In the genomic region with DNA sequence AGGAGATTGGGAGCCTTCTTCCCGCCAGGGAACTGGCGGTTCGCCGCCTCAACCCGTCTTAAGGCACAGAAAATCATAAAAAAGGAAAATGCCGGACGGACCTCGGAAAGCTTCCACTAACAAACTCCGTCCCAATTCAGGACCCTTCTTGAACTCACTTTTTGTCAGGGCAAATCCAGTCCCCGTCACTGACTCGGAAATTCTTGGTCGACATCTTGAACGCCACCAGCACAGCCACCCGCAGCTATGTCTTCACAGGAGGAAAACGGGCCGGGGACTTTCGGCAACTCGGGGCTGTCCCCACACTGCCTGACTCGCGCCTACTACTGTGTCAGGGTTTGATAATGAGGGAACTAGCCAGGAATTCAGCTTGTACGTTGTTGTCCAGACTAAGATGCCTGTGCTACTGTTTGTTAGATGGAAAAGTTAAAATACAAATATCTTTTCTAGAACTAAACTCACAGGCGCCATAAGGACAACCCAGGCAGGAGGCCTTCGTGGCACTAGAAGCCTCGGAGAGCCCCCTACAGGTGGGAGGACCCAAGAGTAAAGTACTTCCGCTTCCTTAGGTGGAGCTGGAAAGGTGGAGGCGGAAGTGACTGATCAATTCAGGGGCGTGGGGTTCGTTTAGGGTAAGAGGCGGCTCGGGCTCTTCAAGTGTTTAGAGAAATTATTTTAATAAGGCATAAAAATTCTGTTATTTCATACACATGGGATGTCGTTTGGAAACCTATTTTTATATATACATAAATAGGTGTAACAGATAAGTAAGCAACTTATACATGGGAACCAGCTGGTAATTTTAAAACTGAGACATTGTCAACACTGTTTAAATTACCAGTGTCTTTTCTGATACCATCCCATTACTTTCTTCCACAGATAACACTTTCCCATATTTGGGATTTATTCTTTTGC, we compare ENCODE assay signal across 8 cellular contexts. TPM values are rescaled to one million over a fixed set of nuclear protein-coding genes. Genes with fewer than 3 reads are reported as not detected.
DNase-seq lines count a peak whose midpoint lies in the region; ATAC-seq and TF ChIP-seq lines count a peak whose summit lies in the region.

A gene with protein sequence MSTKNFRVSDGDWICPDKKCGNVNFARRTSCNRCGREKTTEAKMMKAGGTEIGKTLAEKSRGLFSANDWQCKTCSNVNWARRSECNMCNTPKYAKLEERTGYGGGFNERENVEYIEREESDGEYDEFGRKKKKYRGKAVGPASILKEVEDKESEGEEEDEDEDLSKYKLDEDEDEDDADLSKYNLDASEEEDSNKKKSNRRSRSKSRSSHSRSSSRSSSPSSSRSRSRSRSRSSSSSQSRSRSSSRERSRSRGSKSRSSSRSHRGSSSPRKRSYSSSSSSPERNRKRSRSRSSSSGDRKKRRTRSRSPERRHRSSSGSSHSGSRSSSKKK (minus strand): TSS at position 254 of the 915 bp plus-strand sequence. CDS start 40 bp downstream, at position 214.

- peak within 1 kb of the TSS; percentile 99 for H3K4me3 Mint-ChIP-seq in activated naive CD8-positive, alpha-beta T cell treated with anti-CD3 and anti-CD28 coated beads, Interleukin-2, amount 50 U/mL, for 24 hours
- H3K4me3 Mint-ChIP-seq in type B pancreatic cell, result peak within 1 kb of the TSS; percentile 99

- H2BK5ac ChIP-seq in trophoblast cell (ENCODE audit: low read depth, low read length, poor library complexity), result peak within 1 kb of the TSS; percentile 61

- H3K9me3 Mint-ChIP-seq in activated naive CD8-positive, alpha-beta T cell treated with anti-CD3 and anti-CD28 coated beads, Interleukin-2, amount 50 U/mL, for 24 hours, result no peaks in the 10 kb centered on the region
- no peaks in the 10 kb centered on the region for H3K9me3 Mint-ChIP-seq in type B pancreatic cell

- no peaks in the 10 kb centered on the region for H3K9me3 ChIP-seq in cardiac muscle cell (ENCODE audit: low read depth)
- H3K9me3 ChIP-seq in trophoblast cell (ENCODE audit: insufficient read depth, low read depth, low read length), result no peaks in the 10 kb centered on the region

- H2AK5ac ChIP-seq in trophoblast cell (ENCODE audit: low read length), result peak within 1 kb of the TSS; percentile 83

- H3K4me1 ChIP-seq in cardiac muscle cell (ENCODE audit: low read depth) (peaks cover 11% of the 10 kb centered on the region), trophoblast cell (ENCODE audit: control insufficient read depth in 1 of 2, insufficient read depth in 2 of 2, low read length in 2 of 2) (no peaks in the 10 kb centered on the region)

- peak; percentile 97 for DNase-seq in GM12865 (ENCODE audit: low read depth)
- DNase-seq in NCI-H128 (lab: John Stamatoyannopoulos, UW; ENCODE audit: unreplicated experiment), result peak; percentile 89
- peak; percentile 74 to 93 for DNase-seq in SW 1271 (lab: John Stamatoyannopoulos, UW)
- peak; percentile 87 for DNase-seq in activated naive CD8-positive, alpha-beta T cell treated with anti-CD3 and anti-CD28 coated beads, Interleukin-2, amount 50 U/mL, for 24 hours
- DNase-seq in cardiac muscle cell (ENCODE audit: low read depth in 1 of 2, low spot score in 1 of 2), result peak; percentile 96
- DNase-seq in trophoblast cell, result peak; percentile 93 to 97
- peak; percentile 85 for DNase-seq in type B pancreatic cell (ENCODE audit: extremely low spot score, unreplicated experiment)

- TF ChIP-seq CTCF in GM12865 (IDR thresholded peaks at IDR 0.05; ENCODE audit: insufficient read depth, low read depth, low read length, missing control alignments) (peak; percentile 51), cardiac muscle cell (IDR thresholded peaks at IDR 0.05; ENCODE audit: low read depth, low read length) (peak; percentile 82), type B pancreatic cell (conservative IDR thresholded peaks at IDR 0.05) (peak; percentile 66)

- H3K27me3 ChIP-seq in cardiac muscle cell, result peaks cover 26% of the 10 kb centered on the region
- H3K27me3 ChIP-seq in trophoblast cell (ENCODE audit: insufficient read depth, low read length), result no peaks in the 10 kb centered on the region

- H4K91ac ChIP-seq in trophoblast cell (ENCODE audit: low read depth, low read length), result peak within 1 kb of the TSS; percentile 63

- H3K9ac ChIP-seq in trophoblast cell (ENCODE audit: low read length), result peak within 1 kb of the TSS; percentile 99

- peak within 1 kb of the TSS; percentile 84 for H3K14ac ChIP-seq in trophoblast cell (ENCODE audit: low read length)

- no CpG with 5 or more reads among the region's 31 CpGs for WGBS in trophoblast cell (ENCODE audit: extremely low coverage, insufficient coverage, insufficient read length)

- peak within 1 kb of the TSS; percentile 97 for H3K27ac Mint-ChIP-seq in activated naive CD8-positive, alpha-beta T cell treated with anti-CD3 and anti-CD28 coated beads, Interleukin-2, amount 50 U/mL, for 24 hours
- peak within 1 kb of the TSS; percentile 100 for H3K27ac Mint-ChIP-seq in type B pancreatic cell

- H3K18ac ChIP-seq in trophoblast cell (ENCODE audit: low read length), result peak within 1 kb of the TSS; percentile 77

- no peak within 1 kb of the TSS for H3K23ac ChIP-seq in trophoblast cell (ENCODE audit: low read length)

- peaks cover 21% of the 10 kb centered on the region for H3K27me3 Mint-ChIP-seq in activated naive CD8-positive, alpha-beta T cell treated with anti-CD3 and anti-CD28 coated beads, Interleukin-2, amount 50 U/mL, for 24 hours
- peaks cover 16% of the 10 kb centered on the region for H3K27me3 Mint-ChIP-seq in type B pancreatic cell

- H3K36me3 ChIP-seq in cardiac muscle cell (peaks cover 22% of the 10 kb centered on the region), trophoblast cell (ENCODE audit: control insufficient read depth in 1 of 2, insufficient read depth in 2 of 2, low read length in 2 of 2) (peaks cover 3 to 4% of the 10 kb centered on the region in 2 experiments)

- H4K8ac ChIP-seq in trophoblast cell (ENCODE audit: low read depth, low read length), result peak within 1 kb of the TSS; percentile 95

- H3K4ac ChIP-seq in trophoblast cell (ENCODE audit: low read depth, low read length), result peak within 1 kb of the TSS; percentile 99

- H3K36me3 Mint-ChIP-seq in activated naive CD8-positive, alpha-beta T cell treated with anti-CD3 and anti-CD28 coated beads, Interleukin-2, amount 50 U/mL, for 24 hours (ENCODE audit: low read depth), result peaks cover 23% of the 10 kb centered on the region
- peaks cover 8% of the 10 kb centered on the region for H3K36me3 Mint-ChIP-seq in type B pancreatic cell

- H3K27ac ChIP-seq in cardiac muscle cell (peak within 1 kb of the TSS; percentile 99), trophoblast cell (ENCODE audit: low read depth, low read length) (peak within 1 kb of the TSS; percentile 65)

- peaks cover 28% of the 10 kb centered on the region for H3K4me1 Mint-ChIP-seq in activated naive CD8-positive, alpha-beta T cell treated with anti-CD3 and anti-CD28 coated beads, Interleukin-2, amount 50 U/mL, for 24 hours
- peaks cover 7% of the 10 kb centered on the region for H3K4me1 Mint-ChIP-seq in type B pancreatic cell (ENCODE audit: unreplicated experiment)

- H3K79me1 ChIP-seq in trophoblast cell (ENCODE audit: low read length), result peaks cover 6% of the 10 kb centered on the region

- H2BK12ac ChIP-seq in trophoblast cell (ENCODE audit: low read length), result no peak within 1 kb of the TSS

- H3K4me3 ChIP-seq in GM12865 (ENCODE audit: low read depth, low read length), result peak within 1 kb of the TSS; percentile 94
- H3K4me3 ChIP-seq in cardiac muscle cell, result peak within 1 kb of the TSS; percentile 86
- H3K4me3 ChIP-seq in trophoblast cell (ENCODE audit: low read depth, low read length), result peak within 1 kb of the TSS; percentile 84

- peaks cover 6% of the 10 kb centered on the region for H3K79me2 ChIP-seq in trophoblast cell (ENCODE audit: control insufficient read depth, insufficient read depth, low read length, poor library complexity)

- peak within 1 kb of the TSS; percentile 60 for H3K4me2 ChIP-seq in trophoblast cell (ENCODE audit: low read length)

- ATAC-seq in HG02678 (IDR thresholded peaks at IDR 0.05; ENCODE audit: unreplicated experiment), result peak; percentile 100
- peak; percentile 98 for ATAC-seq in activated naive CD8-positive, alpha-beta T cell treated with anti-CD3 and anti-CD28 coated beads, Interleukin-2, amount 50 U/mL, for 24 hours

- peak within 1 kb of the TSS; percentile 86 for H2AFZ ChIP-seq in trophoblast cell (ENCODE audit: insufficient read depth, low read length, poor library complexity)

- H2BK120ac ChIP-seq in trophoblast cell (ENCODE audit: insufficient read depth, low read length, poor library complexity), result peak within 1 kb of the TSS; percentile 62

- H4K12ac ChIP-seq in trophoblast cell (ENCODE audit: low read depth, low read length), result peak within 1 kb of the TSS; percentile 88

RNA-seq across cellular contexts. Expression of the gene that starts here (rescaled TPM):
- total RNA-seq in cardiac muscle cell (31.4 and 53.6 TPM in 2 replicates), type B pancreatic cell (ENCODE audit: low replicate concordance) (87.1 and 112 TPM in 2 replicates)
- 119 and 126 TPM in 2 replicates for polyA plus RNA-seq in cardiac muscle cell
- polyA plus RNA-seq in trophoblast cell (2013), result 84.0 and 88.6 TPM in 2 replicates

Comparison
In these comparisons a context has a peak if more than half of its experiments do, and no peak if none do; other contexts are left out.
1. Peak in every context shown above with its lines: DNase-seq, ATAC-seq, H3K4me3 ChIP-seq and H3K27ac ChIP-seq.